9 cellular contexts compared by ENCODE assay signal in genomic region chr3:189355481-189356201, GRCh38.
A peak's percentile ranks its signal among the peaks of the same experiment; 100 is the strongest.
DNase-seq lines count a peak whose midpoint lies in the region; ATAC-seq and TF ChIP-seq lines count a peak whose summit lies in the region.
"Had no signal": no experiment of that assay in that cellular context is flagged by ENCODE, and none has a peak within 500 bp of the region (broad histone marks: within the 10 kb centered on the region; RNA-seq: fewer than 3 reads in every experiment).

No MANE protein-coding gene starts in this region.

- no peak overlapping the region for H2AFZ ChIP-seq in hepatocyte

- no peaks in the 10 kb centered on the region for H3K9me2 ChIP-seq in hepatocyte (replicated peaks; ENCODE audit: insufficient read depth)

- peaks cover 20% of the 10 kb centered on the region for H3K4me1 ChIP-seq in hepatocyte (ENCODE audit: insufficient read depth)

- H3K4me2 ChIP-seq in hepatocyte = peak overlapping the region; percentile 17

- H4K20me1 ChIP-seq in hepatocyte (ENCODE audit: insufficient read depth, poor library complexity, severe bottlenecking) = no peaks in the 10 kb centered on the region

- no peaks in the 10 kb centered on the region for H3K27me3 ChIP-seq in hepatocyte

- H3K4me1 Mint-ChIP-seq in activated CD8-positive, alpha-beta memory T cell treated with anti-CD3 and anti-CD28 coated beads, Interleukin-2, amount 10 ng/mL, durations not matched to agents 7 days and 5 days = peaks cover 11% of the 10 kb centered on the region

- CTCF ChIA-PET in activated CD8-positive, alpha-beta memory T cell treated with anti-CD3 and anti-CD28 coated beads, Interleukin-2, amount 10 ng/mL, durations not matched to agents 7 days and 5 days (lab: Charles Lee) = interaction anchor here (0.7 to 1.6 kb wide), 11 partner anchors 8 to 1677 kb away, joined by 3 to 7 read pairs (median 3); no protein-coding TSS in a partner anchor

- H3K9me3 ChIP-seq in hepatocyte (ENCODE audit: low read depth) = no peaks in the 10 kb centered on the region

- peaks cover 2% of the 10 kb centered on the region for H3K9me3 Mint-ChIP-seq in activated CD8-positive, alpha-beta memory T cell treated with anti-CD3 and anti-CD28 coated beads, Interleukin-2, amount 10 ng/mL, durations not matched to agents 7 days and 5 days (ENCODE audit: low read depth)

- ATAC-seq in activated CD8-positive, alpha-beta memory T cell treated with anti-CD3 and anti-CD28 coated beads, Interleukin-2, amount 10 ng/mL, durations not matched to agents 7 days and 5 days = peak; percentile 79
- ATAC-seq in GM19351 (IDR thresholded peaks at IDR 0.05; ENCODE audit: unreplicated experiment) (no peak), GM19452 (IDR thresholded peaks at IDR 0.05; ENCODE audit: unreplicated experiment) (no peak), GM18867 (IDR thresholded peaks at IDR 0.05; ENCODE audit: unreplicated experiment) (no peak)

- no peaks in the 10 kb centered on the region for H3K79me2 ChIP-seq in hepatocyte

- peak overlapping the region; percentile 80 for H3K27ac Mint-ChIP-seq in activated CD8-positive, alpha-beta memory T cell treated with anti-CD3 and anti-CD28 coated beads, Interleukin-2, amount 10 ng/mL, durations not matched to agents 7 days and 5 days

- H3K36me3 Mint-ChIP-seq in activated CD8-positive, alpha-beta memory T cell treated with anti-CD3 and anti-CD28 coated beads, Interleukin-2, amount 10 ng/mL, durations not matched to agents 7 days and 5 days = peaks cover 8% of the 10 kb centered on the region

- no peak overlapping the region for H3K4me3 ChIP-seq in hepatocyte

- peak overlapping the region; percentile 67 for H3K27ac ChIP-seq in hepatocyte
- H3K27ac ChIP-seq: 22Rv1 had no signal

- H3K36me3 ChIP-seq in hepatocyte (replicated peaks; ENCODE audit: insufficient read depth, low read depth) = no peaks in the 10 kb centered on the region

- H3K4me3 Mint-ChIP-seq in activated CD8-positive, alpha-beta memory T cell treated with anti-CD3 and anti-CD28 coated beads, Interleukin-2, amount 10 ng/mL, durations not matched to agents 7 days and 5 days = peak overlapping the region; percentile 1

- peak; percentile 53 for DNase-seq in DMS 273 (lab: John Stamatoyannopoulos, UW; ENCODE audit: unreplicated experiment)
- DNase-seq in DMS 273 treated with DMSO at 0.1 percent for 48 hours (lab: John Stamatoyannopoulos, UW) = no peak
- DNase-seq in activated CD8-positive, alpha-beta memory T cell treated with anti-CD3 and anti-CD28 coated beads, Interleukin-2, amount 10 ng/mL, durations not matched to agents 7 days and 5 days = peak; percentile 49
- DNase-seq in hepatocyte (ENCODE audit: low spot score) = peak; percentile 28
- peak; percentile 14 for DNase-seq in stimulated activated CD8-positive, alpha-beta memory T cell treated with anti-CD3 and anti-CD28 coated beads, Interleukin-12 subunit alpha, Interleukin-12 subunit beta, amount 100 ng/mL, for 1 hour (ENCODE audit: low read depth)

- no peaks in the 10 kb centered on the region for H3K27me3 Mint-ChIP-seq in activated CD8-positive, alpha-beta memory T cell treated with anti-CD3 and anti-CD28 coated beads, Interleukin-2, amount 10 ng/mL, durations not matched to agents 7 days and 5 days

- WGBS in hepatocyte (ENCODE audit: low lambda C conversion rate, missing lambda C conversion rate) = 49% methylated on average over 6 of the region's 6 CpGs

- no peak for TF ChIP-seq CTCF in hepatocyte (IDR thresholded peaks at IDR 0.05; ENCODE audit: poor library complexity)
